In the genomic region with DNA sequence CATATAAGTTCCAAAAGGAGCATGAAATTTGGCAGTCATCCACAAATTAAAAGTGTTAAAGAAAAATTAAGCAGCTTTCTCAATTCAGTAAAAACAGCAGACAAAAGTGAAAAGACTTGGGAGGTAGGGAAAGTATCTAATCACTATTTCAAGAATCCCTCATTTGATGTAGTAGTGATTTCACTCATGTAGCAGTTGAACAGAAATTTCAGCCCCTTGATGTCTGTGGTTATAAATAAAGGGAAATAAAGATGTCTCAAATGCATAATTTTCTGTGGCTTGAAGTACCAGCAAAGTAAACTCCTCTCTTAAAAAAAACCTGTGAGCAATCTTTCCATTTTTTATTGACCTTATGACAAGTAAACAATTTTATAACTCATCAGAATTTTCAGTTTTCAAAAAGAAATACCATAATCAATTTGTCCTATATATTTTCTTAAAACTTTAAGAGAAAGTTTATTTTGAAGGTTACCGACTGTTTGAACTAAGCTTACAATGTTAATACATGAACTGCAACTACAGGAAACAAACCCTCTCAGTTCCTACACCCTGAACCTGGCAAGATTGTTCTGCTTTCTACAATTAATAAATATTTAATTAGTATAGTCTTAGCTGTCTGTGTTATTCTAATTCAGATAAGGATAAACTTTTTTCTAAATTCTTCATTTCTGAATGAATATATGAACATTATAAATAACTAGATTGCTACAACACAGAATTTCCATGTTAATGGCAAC, we compare ENCODE assay signal across 19 cellular contexts.
DNase-seq lines count a peak whose midpoint lies in the region; ATAC-seq and TF ChIP-seq lines count a peak whose summit lies in the region.
"Had no signal": no experiment of that assay in that cellular context is flagged by ENCODE, and none has a peak within 500 bp of the region (broad histone marks: within the 10 kb centered on the region; RNA-seq: fewer than 3 reads in every experiment).

No MANE protein-coding gene starts in this region.

- DNase-seq in CD4-positive, CD25-positive, alpha-beta regulatory T cell = no peak
- DNase-seq in GM12865 (ENCODE audit: low read depth) (peak; percentile 34), NCI-H345 treated with DMSO at 0.1 percent for 48 hours (lab: John Stamatoyannopoulos, UW; ENCODE audit: unreplicated experiment) (no peak), NCI-H510A (lab: John Stamatoyannopoulos, UW) (no peak)
- no peak for DNase-seq in effector memory CD8-positive, alpha-beta T cell
- DNase-seq: DMS53, GOT3, mammary epithelial cell, NCI-H2081 treated with DMSO at 0.1 percent for 48 hours, NCI-H69, PC-3, substantia nigra had no signal

- peaks cover 3% of the 10 kb centered on the region for H3K36me3 ChIP-seq in CD4-positive, CD25-positive, alpha-beta regulatory T cell (ENCODE audit: control insufficient read depth, insufficient read depth, low read length)
- H3K36me3 ChIP-seq: neural progenitor cell had no signal

- peak overlapping the region in 2 of 4 donors; percentile 27 to 39 for H3K4me3 Mint-ChIP-seq in CD4-positive, CD25-positive, alpha-beta regulatory T cell
- peak overlapping the region in 1 of 2 donors; percentile 59 for H3K4me3 Mint-ChIP-seq in effector memory CD8-positive, alpha-beta T cell
- H3K4me3 Mint-ChIP-seq: dendritic cell treated with granulocyte-macrophage colony-stimulating factor and Interleukin-4, amounts not matched to agents 40 ng/mL and 50 ng/mL, for 4 days; neural progenitor cell; WTC11 had no signal

- no peaks in the 10 kb centered on the region for H3K27me3 ChIP-seq in CD4-positive, CD25-positive, alpha-beta regulatory T cell (ENCODE audit: control insufficient read depth, insufficient read depth, low read length)
- H3K27me3 ChIP-seq: neural progenitor cell had no signal

- peak overlapping the region in 1 of 3 donors; percentile 14 for H3K27ac Mint-ChIP-seq in CD4-positive, CD25-positive, alpha-beta regulatory T cell
- H3K27ac Mint-ChIP-seq in effector memory CD8-positive, alpha-beta T cell = peak overlapping the region; percentile 59 to 85
- H3K27ac Mint-ChIP-seq: dendritic cell treated with granulocyte-macrophage colony-stimulating factor and Interleukin-4, amounts not matched to agents 40 ng/mL and 50 ng/mL, for 4 days; neural progenitor cell; WTC11 had no signal

- H3K9me3 ChIP-seq in CD4-positive, CD25-positive, alpha-beta regulatory T cell (ENCODE audit: control insufficient read depth in 2 of 2, low read length in 2 of 2) = no peaks in the 10 kb centered on the region

- ATAC-seq in CD4-positive, CD25-positive, alpha-beta regulatory T cell (ENCODE audit: low read depth in 2 of 2) = no peak
- ATAC-seq in HG03432 (IDR thresholded peaks at IDR 0.05; ENCODE audit: unreplicated experiment) (peak; percentile 58), GM21367 (IDR thresholded peaks at IDR 0.05; ENCODE audit: unreplicated experiment) (no peak), HG03571 (IDR thresholded peaks at IDR 0.05; ENCODE audit: unreplicated experiment) (no peak)
- no peak for ATAC-seq in effector memory CD8-positive, alpha-beta T cell (replicated peaks)
- ATAC-seq: esophagus mucosa, PC-3, WTC11 had no signal

- H3K36me3 Mint-ChIP-seq in CD4-positive, CD25-positive, alpha-beta regulatory T cell = peaks cover 36% of the 10 kb centered on the region
- H3K36me3 Mint-ChIP-seq in effector memory CD8-positive, alpha-beta T cell (ENCODE audit: insufficient read depth) = peaks cover 12% of the 10 kb centered on the region
- H3K36me3 Mint-ChIP-seq: WTC11 had no signal

- no peaks in the 10 kb centered on the region for H3K9me3 Mint-ChIP-seq in CD4-positive, CD25-positive, alpha-beta regulatory T cell
- H3K9me3 Mint-ChIP-seq in effector memory CD8-positive, alpha-beta T cell = no peaks in the 10 kb centered on the region
- H3K9me3 Mint-ChIP-seq: dendritic cell treated with granulocyte-macrophage colony-stimulating factor and Interleukin-4, amounts not matched to agents 40 ng/mL and 50 ng/mL, for 4 days; WTC11 had no signal

- H3K27ac ChIP-seq in CD4-positive, CD25-positive, alpha-beta regulatory T cell (ENCODE audit: insufficient read depth, low read length, poor library complexity, severe bottlenecking) = peak overlapping the region; percentile 28
- H3K27ac ChIP-seq: neural progenitor cell had no signal

- no peak for TF ChIP-seq CTCF in GM12865 (IDR thresholded peaks at IDR 0.05; ENCODE audit: insufficient read depth, low read depth, low read length, missing control alignments)

- H3K4me3 ChIP-seq in CD4-positive, CD25-positive, alpha-beta regulatory T cell (ENCODE audit: low read depth, low read length) = no peak overlapping the region
- H3K4me3 ChIP-seq in GM12865 (ENCODE audit: low read depth, low read length) = no peak overlapping the region
- H3K4me3 ChIP-seq: neural progenitor cell had no signal

- peaks cover 13% of the 10 kb centered on the region for H3K4me1 ChIP-seq in CD4-positive, CD25-positive, alpha-beta regulatory T cell (ENCODE audit: control insufficient read depth, insufficient read depth, low read length, poor library complexity, severe bottlenecking)
- H3K4me1 ChIP-seq: neural progenitor cell had no signal

- H3K27me3 Mint-ChIP-seq in CD4-positive, CD25-positive, alpha-beta regulatory T cell = peaks cover 4% of the 10 kb centered on the region
- no peaks in the 10 kb centered on the region for H3K27me3 Mint-ChIP-seq in effector memory CD8-positive, alpha-beta T cell
- H3K27me3 Mint-ChIP-seq: dendritic cell treated with granulocyte-macrophage colony-stimulating factor and Interleukin-4, amounts not matched to agents 40 ng/mL and 50 ng/mL, for 4 days had no signal

- H3K4me1 Mint-ChIP-seq in CD4-positive, CD25-positive, alpha-beta regulatory T cell = peaks cover 44 to 80% (median 61%) of the 10 kb centered on the region in 4 donors
- peaks cover 53 to 84% of the 10 kb centered on the region in 2 donors for H3K4me1 Mint-ChIP-seq in effector memory CD8-positive, alpha-beta T cell (ENCODE audit: low read depth in 2 of 2)
- H3K4me1 Mint-ChIP-seq: neural progenitor cell, WTC11 had no signal
